8 cellular contexts compared by ENCODE assay signal in the genomic region with DNA sequence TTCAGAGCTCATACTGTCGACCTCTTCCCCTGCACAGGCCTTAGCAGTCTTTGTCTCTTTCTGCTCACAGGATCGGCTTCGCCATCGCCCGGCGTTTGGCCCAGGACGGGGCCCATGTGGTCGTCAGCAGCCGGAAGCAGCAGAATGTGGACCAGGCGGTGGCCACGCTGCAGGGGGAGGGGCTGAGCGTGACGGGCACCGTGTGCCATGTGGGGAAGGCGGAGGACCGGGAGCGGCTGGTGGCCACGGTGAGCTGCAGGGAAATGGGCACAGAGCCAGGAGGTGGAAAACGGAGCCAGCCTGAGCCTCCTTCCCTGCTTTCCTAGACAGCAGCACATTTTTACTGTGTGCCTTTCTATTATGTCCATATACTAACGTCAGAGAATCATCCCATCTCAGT. TPM values are rescaled to one million over a fixed set of nuclear protein-coding genes. Genes with fewer than 3 reads are reported as not detected.
DNase-seq lines count a peak whose midpoint lies in the region; ATAC-seq, FAIRE-seq and TF ChIP-seq lines count a peak whose summit lies in the region.
"Not testable (repeated sequence)": the region's sequence is repeated elsewhere in the genome, so short reads cannot be mapped to it uniquely, and the experiment has no call there.

No MANE protein-coding gene starts in this region.

- H3K9me2 ChIP-seq in Loucy (replicated peaks; ENCODE audit: low read depth, low read length): not testable (repeated sequence)

- H3K27me3 Mint-ChIP-seq in central memory CD8-positive, alpha-beta T cell: not testable (repeated sequence)

- WGBS in pancreas, 2 donors: 20 to 39% methylated on average over 19 of the region's 20 CpGs
- 14 to 23% methylated on average over 13 to 20 of the region's 20 CpGs for WGBS in aorta, 2 donors

- not testable (repeated sequence) for H3K9ac ChIP-seq in Loucy (ENCODE audit: low read depth, low read length, poor library complexity, severe bottlenecking)

- not testable (repeated sequence) for FAIRE-seq in pancreas (lab: Jason Lieb, UNC)

- peaks cover 17% of the 10 kb centered on the region for H3K4me1 ChIP-seq in Loucy (ENCODE audit: insufficient read depth, low read length, poor library complexity, severe bottlenecking)
- not testable (repeated sequence) for H3K4me1 ChIP-seq in pancreas; aorta (ENCODE audit: control insufficient read depth in 1 of 2, insufficient read depth in 2 of 2, low read length in 2 of 2)

- not testable (repeated sequence) for H3K4me3 ChIP-seq in Loucy (ENCODE audit: low read length, poor library complexity, severe bottlenecking); aorta (ENCODE audit: low read length in 2 of 2)
- H3K4me3 ChIP-seq in pancreas: peak overlapping the region in 2 of 4 donors; percentile 80 to 88

- not testable (repeated sequence) for H3K4me3 Mint-ChIP-seq in central memory CD8-positive, alpha-beta T cell

- H3K79me2 ChIP-seq in Loucy (ENCODE audit: insufficient read depth, low read length): peaks cover 13% of the 10 kb centered on the region; the same call in 1 of the 2 replicates

- H3K27ac Mint-ChIP-seq in central memory CD8-positive, alpha-beta T cell (ENCODE audit: low read depth): peak overlapping the region; percentile 91

- H3K9me3 ChIP-seq in Loucy (ENCODE audit: insufficient read depth, low read depth, low read length); pancreas; aorta (ENCODE audit: control insufficient read depth, low read length): not testable (repeated sequence)

- H3K9me3 Mint-ChIP-seq in central memory CD8-positive, alpha-beta T cell: not testable (repeated sequence)

- H2AFZ ChIP-seq in Loucy (ENCODE audit: low read length): not testable (repeated sequence)

- H3K36me3 ChIP-seq in Loucy (ENCODE audit: insufficient read depth, low read length); pancreas; aorta (ENCODE audit: control insufficient read depth in 1 of 2, insufficient read depth in 2 of 2, low read length in 1 of 2): not testable (repeated sequence)

- H3K4me1 Mint-ChIP-seq in central memory CD8-positive, alpha-beta T cell: peaks cover 27% of the 10 kb centered on the region

- TF ChIP-seq CTCF in Loucy (conservative IDR thresholded peaks at IDR 0.05; ENCODE audit: low read length); pancreas (IDR thresholded peaks at IDR 0.05): not testable (repeated sequence)

- peak overlapping the region; percentile 84 for H3K4me2 ChIP-seq in Loucy (ENCODE audit: low read depth, low read length, poor library complexity, severe bottlenecking)

- not testable (repeated sequence) for ATAC-seq in central memory CD8-positive, alpha-beta T cell (replicated peaks; ENCODE audit: extremely low read depth, poor library complexity, severe bottlenecking); aorta (ENCODE audit: low FRiP score)
- ATAC-seq in pancreas: peak; percentile 25 to 67 (median 56)

- peak overlapping the region in 1 of 4 donors; percentile 91 for H3K27ac ChIP-seq in pancreas
- H3K27ac ChIP-seq in aorta (ENCODE audit: low read depth in 1 of 2, low read length in 2 of 2): not testable (repeated sequence)

- not testable (repeated sequence) for H3K36me3 Mint-ChIP-seq in central memory CD8-positive, alpha-beta T cell (ENCODE audit: insufficient read depth)

- not testable (repeated sequence) for H4K20me1 ChIP-seq in Loucy (ENCODE audit: insufficient read depth, low read length, poor library complexity, severe bottlenecking)

- H3K27me3 ChIP-seq in Loucy (ENCODE audit: insufficient read depth, low read length, poor library complexity, severe bottlenecking); pancreas; aorta (ENCODE audit: control insufficient read depth in 1 of 2, insufficient read depth in 2 of 2, low read length in 1 of 2): not testable (repeated sequence)

- intact Hi-C loops in pancreas (cut with DNase I): not testable (repeated sequence)
- intact Hi-C loops in aorta (cut with DNase I): loop anchor here in 1 of 2 donors (5.0 to 10.0 kb wide), 2 partner anchors 60 to 228 kb away; no protein-coding TSS in a partner anchor

- H3F3A ChIP-seq in Loucy (ENCODE audit: low read depth): not testable (repeated sequence)

- in situ Hi-C loops in SK-MEL-5 (cut with HindIII; ENCODE audit: low pct_unique_long_range_greater_than_20kb, low sequenced_read_pairs): not testable (repeated sequence)

- DNase-seq in DMS53 (lab: John Stamatoyannopoulos, UW) (peak; percentile 82), NCI-H446 treated with DMSO at 0.1 percent for 48 hours (lab: John Stamatoyannopoulos, UW) (peak; percentile 49), SK-MEL-5 (ENCODE audit: low read depth, low spot score) (peak; percentile 46), kidney tubule cell (ENCODE audit: low spot score) (peak; percentile 47), pancreas (peak; percentile 59 to 91 (median 80)), aorta (peak; percentile 63 to 80)
- DNase-seq in central memory CD8-positive, alpha-beta T cell (ENCODE audit: low spot score in 2 of 2): not testable (repeated sequence)

RNA-seq across cellular contexts. Expression of gene DHRS4, which starts 1.4 kb away (rescaled TPM):
- total RNA-seq in SK-MEL-5 (2014; rRNA removed; shearing (Covaris generic)): 53.6 and 56.1 TPM in 2 replicates
- polyA plus RNA-seq in SK-MEL-5 (2015; cell fraction: cytosol; rRNA removed): 46.3 and 52.8 TPM in 2 replicates
- 20.2 and 26.3 TPM in 2 replicates for polyA plus RNA-seq in SK-MEL-5 (2015; cell fraction: nucleus; rRNA removed)
- 10 to 100 TPM; 10.8 to 24.8 (median 12.7) TPM for total RNA-seq in pancreas
- polyA plus RNA-seq in pancreas: 10 to 100 TPM; 26.4 to 27.7 TPM
- total RNA-seq in aorta: 10 to 100 TPM; 17.8 to 21.2 TPM
- 10 to 100 TPM; 43.9 to 47.3 TPM for polyA plus RNA-seq in aorta

RNA-seq across cellular contexts. Expression of gene DHRS4L2, which starts 33.8 kb away (rescaled TPM):
- 28.9 and 30.6 TPM in 2 replicates for total RNA-seq in SK-MEL-5 (2014; rRNA removed; shearing (Covaris generic))
- 28.2 and 28.6 TPM in 2 replicates for polyA plus RNA-seq in SK-MEL-5 (2015; cell fraction: cytosol; rRNA removed)
- polyA plus RNA-seq in SK-MEL-5 (2015; cell fraction: nucleus; rRNA removed): 11.3 and 20.7 TPM in 2 replicates
- total RNA-seq in pancreas (10 to 100 TPM; 10.3 to 16.2 (median 11.5) TPM), aorta (10 to 100 TPM; 15.1 to 17.5 TPM)
- polyA plus RNA-seq in pancreas (10 to 100 TPM; 20.2 to 35.0 TPM), aorta (10 to 100 TPM; 22.2 to 44.3 TPM)
